ENCODE assay signal across 9 cellular contexts in the genomic region with DNA sequence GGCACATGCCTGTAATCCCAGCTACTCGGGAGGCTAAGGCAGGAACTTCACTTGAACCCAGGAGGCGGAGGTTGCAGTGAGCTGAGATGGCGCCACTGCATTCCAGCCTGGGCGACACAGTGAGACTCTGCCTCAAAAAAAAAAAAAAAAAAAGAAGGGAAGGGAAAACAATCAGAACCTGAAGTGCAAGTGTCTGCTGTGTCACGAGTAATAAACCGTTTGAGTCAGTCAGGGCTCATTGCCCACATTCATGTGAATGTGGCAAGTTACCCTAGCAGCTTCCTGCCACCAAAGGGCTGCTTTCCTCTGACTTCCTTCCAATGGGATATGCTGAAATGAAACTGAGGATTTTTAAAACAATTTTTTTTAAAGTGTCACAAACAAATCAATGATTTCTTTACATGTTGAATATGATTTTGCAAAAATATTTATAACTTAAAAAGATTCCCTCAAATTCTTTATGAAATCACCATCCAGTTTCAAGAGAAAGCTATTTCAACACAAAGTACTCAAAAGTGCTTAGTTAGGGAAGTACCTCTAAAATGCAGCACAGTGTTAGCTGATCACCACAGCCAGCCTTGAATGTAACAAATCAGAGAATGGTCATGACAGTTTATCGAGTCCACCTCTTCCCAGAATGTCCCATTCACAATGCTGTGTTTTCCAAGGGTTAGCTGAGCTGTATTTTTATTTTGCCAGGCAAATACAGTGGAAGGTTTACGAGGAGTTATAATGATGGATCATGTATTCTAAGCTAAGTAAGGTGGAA. TPM values are rescaled to one million over a fixed set of nuclear protein-coding genes. Genes with fewer than 3 reads are reported as not detected.
DNase-seq lines count a peak whose midpoint lies in the region; ATAC-seq and TF ChIP-seq lines count a peak whose summit lies in the region.
"Had no signal": no experiment of that assay in that cellular context is flagged by ENCODE, and none has a peak within 500 bp of the region (broad histone marks: within the 10 kb centered on the region; RNA-seq: fewer than 3 reads in every experiment).

No MANE protein-coding gene starts in this region.

- no peaks in the 10 kb centered on the region for H3K4me1 ChIP-seq in hepatocyte (ENCODE audit: insufficient read depth)

- H3K4me3 ChIP-seq in hepatocyte, result no peak overlapping the region

- no peaks in the 10 kb centered on the region for H3K9me3 Mint-ChIP-seq in stimulated activated naive CD8-positive, alpha-beta T cell treated with anti-CD3 and anti-CD28 coated beads, Interleukin-15, amount 100 ng/mL, for 72 hours
- H3K9me3 Mint-ChIP-seq in activated CD8-positive, alpha-beta T cell treated with anti-CD3 and anti-CD28 coated beads for 36 hours, result peaks cover 3% of the 10 kb centered on the region

- TF ChIP-seq CTCF in activated CD8-positive, alpha-beta T cell treated with anti-CD3 and anti-CD28 coated beads for 36 hours (IDR thresholded peaks at IDR 0.05), result no peak
- TF ChIP-seq CTCF in hepatocyte (IDR thresholded peaks at IDR 0.05; ENCODE audit: poor library complexity), result no peak

- no peaks in the 10 kb centered on the region for H3K27me3 ChIP-seq in hepatocyte

- H3K79me2 ChIP-seq in hepatocyte, result no peaks in the 10 kb centered on the region

- in situ Hi-C loops in KBM-7 (cut with MboI; ENCODE audit: low pct_unique_long_range_greater_than_20kb, low sequenced_read_pairs), result no loop called here

- intact Hi-C loops in activated CD8-positive, alpha-beta T cell treated with anti-CD3 and anti-CD28 coated beads for 36 hours (cut with micrococcal nuclease), result no loop called here

- H4K20me1 ChIP-seq in hepatocyte (ENCODE audit: insufficient read depth, poor library complexity, severe bottlenecking), result no peaks in the 10 kb centered on the region

- H3K9me3 ChIP-seq in hepatocyte (ENCODE audit: low read depth), result no peaks in the 10 kb centered on the region

- H3K36me3 Mint-ChIP-seq in activated CD8-positive, alpha-beta T cell treated with anti-CD3 and anti-CD28 coated beads for 36 hours (ENCODE audit: low read depth), result peaks cover 22% of the 10 kb centered on the region

- no peak overlapping the region for H3K4me3 Mint-ChIP-seq in stimulated activated naive CD8-positive, alpha-beta T cell treated with anti-CD3 and anti-CD28 coated beads, Interleukin-15, amount 100 ng/mL, for 72 hours
- H3K4me3 Mint-ChIP-seq in activated CD8-positive, alpha-beta T cell treated with anti-CD3 and anti-CD28 coated beads for 36 hours, result no peak overlapping the region
- H3K4me3 Mint-ChIP-seq: activated naive CD8-positive, alpha-beta T cell had no signal

- H3K27ac Mint-ChIP-seq in stimulated activated naive CD8-positive, alpha-beta T cell treated with anti-CD3 and anti-CD28 coated beads, Interleukin-15, amount 100 ng/mL, for 72 hours, result peak overlapping the region in 1 of 2 donors; percentile 19
- no peak overlapping the region for H3K27ac Mint-ChIP-seq in activated CD8-positive, alpha-beta T cell treated with anti-CD3 and anti-CD28 coated beads for 36 hours
- H3K27ac Mint-ChIP-seq: activated naive CD8-positive, alpha-beta T cell had no signal

- no peak for DNase-seq in stimulated activated naive CD8-positive, alpha-beta T cell treated with anti-CD3 and anti-CD28 coated beads, Interleukin-15, amount 100 ng/mL, for 72 hours
- DNase-seq in stimulated activated naive CD8-positive, alpha-beta T cell treated with anti-CD3 and anti-CD28 coated beads, Interleukin-15, Interleukin-2, amounts not matched to agents 100 U/mL and 50 U/mL, for 24 hours, result no peak
- peak; percentile 88 for DNase-seq in KBM-7
- peak; percentile 9 for DNase-seq in activated CD8-positive, alpha-beta T cell treated with anti-CD3 and anti-CD28 coated beads for 36 hours
- DNase-seq in hepatocyte (ENCODE audit: low spot score), result peak; percentile 47
- DNase-seq in superior temporal gyrus (ENCODE audit: extremely low spot score), result peak; percentile 83
- no peak for DNase-seq in stimulated activated CD4-positive, alpha-beta T cell treated with anti-CD3 and anti-CD28 coated beads, Interleukin-2, amount 100 ng/mL, for 24 hours

- no peaks in the 10 kb centered on the region for H3K9me2 ChIP-seq in hepatocyte (replicated peaks; ENCODE audit: insufficient read depth)

- H3K36me3 ChIP-seq in hepatocyte (replicated peaks; ENCODE audit: insufficient read depth, low read depth), result no peaks in the 10 kb centered on the region

- 69% methylated on average over 8 of the region's 8 CpGs for WGBS in hepatocyte (ENCODE audit: low lambda C conversion rate, missing lambda C conversion rate)

- no peaks in the 10 kb centered on the region for H3K27me3 Mint-ChIP-seq in stimulated activated naive CD8-positive, alpha-beta T cell treated with anti-CD3 and anti-CD28 coated beads, Interleukin-15, amount 100 ng/mL, for 72 hours
- no peaks in the 10 kb centered on the region for H3K27me3 Mint-ChIP-seq in activated CD8-positive, alpha-beta T cell treated with anti-CD3 and anti-CD28 coated beads for 36 hours
- H3K27me3 Mint-ChIP-seq: activated naive CD8-positive, alpha-beta T cell had no signal

- peak; percentile 53 for ATAC-seq in stimulated activated naive CD8-positive, alpha-beta T cell treated with anti-CD3 and anti-CD28 coated beads, Interleukin-15, amount 100 ng/mL, for 72 hours
- ATAC-seq in stimulated activated naive CD8-positive, alpha-beta T cell treated with anti-CD3 and anti-CD28 coated beads, Interleukin-15, Interleukin-2, amounts not matched to agents 100 U/mL and 50 U/mL, for 24 hours, result no peak
- ATAC-seq in activated CD8-positive, alpha-beta T cell treated with anti-CD3 and anti-CD28 coated beads for 36 hours, result no peak
- ATAC-seq in SK-N-SH treated with all-trans-retinoic acid at 6 μM for 48 hours, result no peak

- CTCF ChIA-PET in activated CD8-positive, alpha-beta T cell treated with anti-CD3 and anti-CD28 coated beads for 36 hours (lab: Charles Lee), result no interaction called here

- H2AFZ ChIP-seq in hepatocyte, result no peak overlapping the region

- peak overlapping the region; percentile 47 for H3K27ac ChIP-seq in hepatocyte

- H3K4me1 Mint-ChIP-seq in stimulated activated naive CD8-positive, alpha-beta T cell treated with anti-CD3 and anti-CD28 coated beads, Interleukin-15, amount 100 ng/mL, for 72 hours, result peaks cover 11% of the 10 kb centered on the region
- H3K4me1 Mint-ChIP-seq in activated CD8-positive, alpha-beta T cell treated with anti-CD3 and anti-CD28 coated beads for 36 hours (ENCODE audit: low read depth), result peaks cover 9% of the 10 kb centered on the region

- POLR2A ChIA-PET in activated CD8-positive, alpha-beta T cell treated with anti-CD3 and anti-CD28 coated beads for 36 hours (lab: Charles Lee), result no interaction called here

- no peak overlapping the region for H3K4me2 ChIP-seq in hepatocyte

TF ChIP-seq in SK-N-SH treated with all-trans-retinoic acid at 6 μM for 48 hours, 23 proteins besides CTCF, POLR2A, EP300 and RAD21:
- no peak for TF ChIP-seq TCF4 (CRISPR knock-in tag; IDR thresholded peaks at IDR 0.05; ENCODE audit: borderline replicate concordance)
- TF ChIP-seq GLIS3 (CRISPR knock-in tag; IDR thresholded peaks at IDR 0.05), result no peak
- TF ChIP-seq, protein P1, sequence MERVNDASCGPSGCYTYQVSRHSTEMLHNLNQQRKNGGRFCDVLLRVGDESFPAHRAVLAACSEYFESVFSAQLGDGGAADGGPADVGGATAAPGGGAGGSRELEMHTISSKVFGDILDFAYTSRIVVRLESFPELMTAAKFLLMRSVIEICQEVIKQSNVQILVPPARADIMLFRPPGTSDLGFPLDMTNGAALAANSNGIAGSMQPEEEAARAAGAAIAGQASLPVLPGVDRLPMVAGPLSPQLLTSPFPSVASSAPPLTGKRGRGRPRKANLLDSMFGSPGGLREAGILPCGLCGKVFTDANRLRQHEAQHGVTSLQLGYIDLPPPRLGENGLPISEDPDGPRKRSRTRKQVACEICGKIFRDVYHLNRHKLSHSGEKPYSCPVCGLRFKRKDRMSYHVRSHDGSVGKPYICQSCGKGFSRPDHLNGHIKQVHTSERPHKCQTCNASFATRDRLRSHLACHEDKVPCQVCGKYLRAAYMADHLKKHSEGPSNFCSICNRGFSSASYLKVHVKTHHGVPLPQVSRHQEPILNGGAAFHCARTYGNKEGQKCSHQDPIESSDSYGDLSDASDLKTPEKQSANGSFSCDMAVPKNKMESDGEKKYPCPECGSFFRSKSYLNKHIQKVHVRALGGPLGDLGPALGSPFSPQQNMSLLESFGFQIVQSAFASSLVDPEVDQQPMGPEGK (CRISPR knock-in tag; IDR thresholded peaks at IDR 0.05; ENCODE audit: borderline replicate concordance), result no peak
- TF ChIP-seq ZFP3 (CRISPR knock-in tag; IDR thresholded peaks at IDR 0.05), result no peak
- TF ChIP-seq CREB5 (CRISPR knock-in tag; IDR thresholded peaks at IDR 0.05; ENCODE audit: low read depth), result no peak

RNA-seq across cellular contexts. Expression of gene WDSUB1, which starts 36.4 kb away (rescaled TPM):
- total RNA-seq in activated CD8-positive, alpha-beta T cell treated with anti-CD3 and anti-CD28 coated beads for 36 hours, result 1 to 10 TPM; 6.8 to 8.6 TPM
- total RNA-seq in hepatocyte, result 11.7 and 17.7 TPM in 2 replicates
- 18.6 and 22.3 TPM in 2 replicates for polyA plus RNA-seq in hepatocyte

Comparison
In these comparisons a context has a peak if more than half of its experiments do, and no peak if none do; other contexts are left out.
1. DNase-seq: peak in KBM-7 (single experiment), activated CD8-positive, alpha-beta T cell treated with anti-CD3 and anti-CD28 coated beads for 36 hours (single experiment), hepatocyte (single experiment) and superior temporal gyrus (single experiment); none in stimulated activated naive CD8-positive, alpha-beta T cell treated with anti-CD3 and anti-CD28 coated beads, Interleukin-15, amount 100 ng/mL, for 72 hours (0 of 2), stimulated activated naive CD8-positive, alpha-beta T cell treated with anti-CD3 and anti-CD28 coated beads, Interleukin-15, Interleukin-2, amounts not matched to agents 100 U/mL and 50 U/mL, for 24 hours (single experiment) and stimulated activated CD4-positive, alpha-beta T cell treated with anti-CD3 and anti-CD28 coated beads, Interleukin-2, amount 100 ng/mL, for 24 hours (0 of 2).